2 cellular contexts compared by ENCODE assay signal in genomic region chr4:110164251-110164650, GRCh38.
TF ChIP-seq lines count a peak whose summit lies in the region.

No MANE protein-coding gene starts in this region.

TF ChIP-seq in WTC11, 78 proteins besides CTCF, POLR2A, EP300 and RAD21 (continued from another document):
- no peak for TF ChIP-seq E2F1 (CRISPR knock-in tag; IDR thresholded peaks at IDR 0.05)

TF ChIP-seq in HepG2, 621 proteins besides CTCF, POLR2A, EP300 and RAD21 (continued from another document):
- TF ChIP-seq ZNF362 (CRISPR knock-in tag; IDR thresholded peaks at IDR 0.05; ENCODE audit: borderline replicate concordance) (no peak), ATM (IDR thresholded peaks at IDR 0.05; ENCODE audit: borderline replicate concordance) (no peak), ZFP37 (CRISPR knock-in tag; IDR thresholded peaks at IDR 0.05; ENCODE audit: borderline replicate concordance) (no peak), ZNF160 (CRISPR knock-in tag; IDR thresholded peaks at IDR 0.05) (no peak), ZNF513 (CRISPR knock-in tag; conservative IDR thresholded peaks at IDR 0.05) (no peak), ZNF572 (CRISPR knock-in tag; IDR thresholded peaks at IDR 0.05) (no peak), ZSCAN5A (CRISPR knock-in tag; IDR thresholded peaks at IDR 0.05; ENCODE audit: borderline replicate concordance) (no peak), KAT2B (IDR thresholded peaks at IDR 0.05; ENCODE audit: borderline replicate concordance, low read depth, low read length) (no peak)
